14 cellular contexts compared by ENCODE assay signal in genomic region chr22:32864041-32864440, GRCh38.
DNase-seq lines count a peak whose midpoint lies in the region; ATAC-seq and TF ChIP-seq lines count a peak whose summit lies in the region.
"Had no signal": no experiment of that assay in that cellular context is flagged by ENCODE, and none has a peak within 500 bp of the region (broad histone marks: within the 10 kb centered on the region; RNA-seq: fewer than 3 reads in every experiment).

No MANE protein-coding gene starts in this region.

- H3K79me1 ChIP-seq in IMR-90 (ENCODE audit: low read depth in 1 of 2, low read length in 2 of 2) (no peaks in the 10 kb centered on the region; a peak in 1 of 4 replicates), mesenchymal stem cell (replicated peaks; ENCODE audit: low read length, poor library complexity, severe bottlenecking) (no peaks in the 10 kb centered on the region)

- H4K5ac ChIP-seq in IMR-90 (ENCODE audit: low read depth, low read length) = no peak overlapping the region

- H2BK20ac ChIP-seq in IMR-90 (ENCODE audit: low read depth, low read length) = no peak overlapping the region

- no peak overlapping the region for H3K14ac ChIP-seq in IMR-90 (replicated peaks; ENCODE audit: low read depth, low read length)
- H3K14ac ChIP-seq in mesenchymal stem cell (ENCODE audit: low read length in 2 of 2) = no peak overlapping the region

- no peak for TF ChIP-seq RAD21 in IMR-90 (IDR thresholded peaks at IDR 0.05; ENCODE audit: low read length)

- H3K27ac ChIP-seq in IMR-90 (ENCODE audit: insufficient read depth, low read length) = no peak overlapping the region
- no peak overlapping the region for H3K27ac ChIP-seq in mesenchymal stem cell (ENCODE audit: low read length, poor library complexity, severe bottlenecking)
- no peak overlapping the region for H3K27ac ChIP-seq in upper lobe of right lung
- H3K27ac ChIP-seq: BLaER1 treated with 17β-estradiol and CSF1 and Interleukin-3, amounts not matched to agents 10 nM and 100 nM had no signal

- dilution Hi-C loops in IMR-90 (cut with HindIII; ENCODE audit: low sequenced_read_pairs, unreplicated experiment) = no loop called here

- H2AK5ac ChIP-seq in IMR-90 (ENCODE audit: low read depth, low read length) = no peak overlapping the region
- no peak overlapping the region for H2AK5ac ChIP-seq in mesenchymal stem cell (ENCODE audit: low read length, severe bottlenecking)

- H2BK15ac ChIP-seq in IMR-90 (ENCODE audit: low read depth, low read length) (no peak overlapping the region), mesenchymal stem cell (ENCODE audit: low read depth, poor library complexity, severe bottlenecking) (no peak overlapping the region)

- H2BK12ac ChIP-seq in mesenchymal stem cell (ENCODE audit: low read length in 2 of 2) = no peak overlapping the region

- H4K91ac ChIP-seq in IMR-90 (ENCODE audit: insufficient read depth, low read depth, low read length) = no peak overlapping the region
- no peak overlapping the region for H4K91ac ChIP-seq in mesenchymal stem cell (ENCODE audit: low read length)

- in situ Hi-C loops in IMR-90 (cut with MboI; ENCODE audit: low sequenced_read_pairs) = no loop called here

- no peak for TF ChIP-seq POLR2A in IMR-90 (IDR thresholded peaks at IDR 0.05; ENCODE audit: low read depth, low read length)

- no peak overlapping the region for H2AFZ ChIP-seq in IMR-90 (replicated peaks; ENCODE audit: low read length, poor library complexity)
- no peak overlapping the region for H2AFZ ChIP-seq in mesenchymal stem cell (ENCODE audit: low read depth, low read length)

- BruUV-seq in IMR-90 (replicated peaks; lab: Mats Ljungman, UMichigan) = no TSS peak

- no peak overlapping the region for H3K4me3 ChIP-seq in IMR-90 (ENCODE audit: insufficient read depth, low read depth, low read length)
- H3K4me3 ChIP-seq in mesenchymal stem cell (ENCODE audit: insufficient read depth in 1 of 2, low read depth in 1 of 2, low read length in 2 of 2) = no peak overlapping the region
- no peak overlapping the region for H3K4me3 ChIP-seq in upper lobe of right lung
- H3K4me3 ChIP-seq: BLaER1 treated with 17β-estradiol and CSF1 and Interleukin-3, amounts not matched to agents 10 nM and 100 nM; GM12878 had no signal

- no peak overlapping the region for H3K18ac ChIP-seq in IMR-90 (ENCODE audit: low read depth, low read length)
- no peak overlapping the region for H3K18ac ChIP-seq in mesenchymal stem cell (ENCODE audit: low read depth in 1 of 2, low read length in 2 of 2)

- POLR2A ChIA-PET in IMR-90 (lab: Charles Lee; ENCODE audit: unreplicated experiment) = no interaction called here

- no peak overlapping the region for H2BK5ac ChIP-seq in IMR-90 (ENCODE audit: low read depth, low read length, poor library complexity, severe bottlenecking)
- H2BK5ac ChIP-seq in mesenchymal stem cell (ENCODE audit: low read depth, low read length, poor library complexity, severe bottlenecking) = no peak overlapping the region

- H3K27me3 ChIP-seq in IMR-90 (ENCODE audit: control insufficient read depth, insufficient read depth, low read length) (no peaks in the 10 kb centered on the region), mesenchymal stem cell (ENCODE audit: control insufficient read depth in 1 of 2, insufficient read depth in 1 of 2, low read length in 2 of 2) (no peaks in the 10 kb centered on the region), upper lobe of right lung (no peaks in the 10 kb centered on the region)
- H3K27me3 ChIP-seq: BLaER1 treated with 17β-estradiol and CSF1 and Interleukin-3, amounts not matched to agents 10 nM and 100 nM had no signal

- H3K4me1 ChIP-seq in IMR-90 (ENCODE audit: control insufficient read depth, insufficient read depth, low read length) (no peaks in the 10 kb centered on the region), mesenchymal stem cell (ENCODE audit: control insufficient read depth, insufficient read depth, low read depth, low read length) (no peaks in the 10 kb centered on the region), upper lobe of right lung (no peaks in the 10 kb centered on the region)

- H2BK120ac ChIP-seq in IMR-90 (ENCODE audit: low read depth, low read length) (no peak overlapping the region), mesenchymal stem cell (ENCODE audit: low read depth, low read length) (no peak overlapping the region)

- H3K4me2 ChIP-seq in IMR-90 (ENCODE audit: low read depth, low read length) (no peak overlapping the region), mesenchymal stem cell (ENCODE audit: low read length, poor library complexity, severe bottlenecking) (no peak overlapping the region)
- H3K4me2 ChIP-seq: BLaER1 treated with 17β-estradiol and CSF1 and Interleukin-3, amounts not matched to agents 10 nM and 100 nM had no signal

- H3K9ac ChIP-seq in IMR-90 (ENCODE audit: low read depth, low read length) = no peak overlapping the region
- no peak overlapping the region for H3K9ac ChIP-seq in mesenchymal stem cell (ENCODE audit: low read length)
- H3K9ac ChIP-seq: BLaER1 treated with 17β-estradiol and CSF1 and Interleukin-3, amounts not matched to agents 10 nM and 100 nM had no signal

- ATAC-seq in Right ventricle myocardium superior (ENCODE audit: poor library complexity) (peak; percentile 8), left ventricle myocardium superior (no peak), IMR-90 (ENCODE audit: low read depth) (peak; percentile 13; the same call in 1 of the 2 replicates), upper lobe of right lung (peak; percentile 14), sciatic nerve (no peak), HG03571 (IDR thresholded peaks at IDR 0.05; ENCODE audit: unreplicated experiment) (no peak)
- ATAC-seq: GM12878, HCT116 had no signal

- H3K9me3 ChIP-seq in IMR-90 (ENCODE audit: control insufficient read depth, insufficient read depth, low read length) (no peaks in the 10 kb centered on the region), mesenchymal stem cell (ENCODE audit: control insufficient read depth, low read length) (no peaks in the 10 kb centered on the region), upper lobe of right lung (no peaks in the 10 kb centered on the region)
- H3K9me3 ChIP-seq: BLaER1 treated with 17β-estradiol and CSF1 and Interleukin-3, amounts not matched to agents 10 nM and 100 nM had no signal

- TF ChIP-seq CTCF in IMR-90 (conservative IDR thresholded peaks at IDR 0.05; ENCODE audit: low read depth, low read length) (no peak), upper lobe of right lung (IDR thresholded peaks at IDR 0.05) (no peak)

- peaks cover 31% of the 10 kb centered on the region for H3K36me3 ChIP-seq in IMR-90 (ENCODE audit: control insufficient read depth, insufficient read depth, low read length)
- H3K36me3 ChIP-seq in mesenchymal stem cell (ENCODE audit: control insufficient read depth in 1 of 2, insufficient read depth in 2 of 2, low read depth in 1 of 2, low read length in 2 of 2) = peaks cover 0 to 39% of the 10 kb centered on the region in 2 experiments
- H3K36me3 ChIP-seq in upper lobe of right lung = peaks cover 27% of the 10 kb centered on the region
- H3K36me3 ChIP-seq: BLaER1 treated with 17β-estradiol and CSF1 and Interleukin-3, amounts not matched to agents 10 nM and 100 nM had no signal

- H3K9me1 ChIP-seq in IMR-90 (ENCODE audit: insufficient read depth, low read length) = peaks cover 3% of the 10 kb centered on the region

- H3K4ac ChIP-seq in IMR-90 (ENCODE audit: low read depth, low read length) (no peak overlapping the region), mesenchymal stem cell (ENCODE audit: low read depth in 1 of 2, low read length in 2 of 2) (no peak overlapping the region)

- no peak overlapping the region for H3K56ac ChIP-seq in IMR-90 (ENCODE audit: extremely low read depth, insufficient read depth, low read length)

- intact Hi-C loops in Right ventricle myocardium superior (cut with DNase I) = no loop called here
- intact Hi-C loops in left ventricle myocardium superior (cut with micrococcal nuclease) = no loop called here
- intact Hi-C loops in IMR-90 (cut with micrococcal nuclease) = loop anchor here (10.0 kb wide), 1 partner anchor 121 kb away; no protein-coding TSS in a partner anchor
- intact Hi-C loops in upper lobe of right lung (cut with DNase I) = no loop called here
- intact Hi-C loops in sciatic nerve (cut with DNase I) = no loop called here

- H2AK9ac ChIP-seq in IMR-90 (replicated peaks; ENCODE audit: low read depth, low read length, poor library complexity) = no peak overlapping the region

- DNase-seq in Right ventricle myocardium superior (no peak), left ventricle myocardium superior (no peak), IMR-90 (no peak), mesenchymal stem cell (peak; percentile 1), upper lobe of right lung (no peak), sciatic nerve (ENCODE audit: low spot score) (no peak)
- DNase-seq: 8988T; AML-193; CD4-positive, CD25-positive, alpha-beta regulatory T cell; DMS53 had no signal

- H4K20me1 ChIP-seq in IMR-90 (ENCODE audit: insufficient read depth, low read length) = peaks cover 6% of the 10 kb centered on the region; the same call in 1 of the 2 replicates
- H4K20me1 ChIP-seq: BLaER1 treated with 17β-estradiol and CSF1 and Interleukin-3, amounts not matched to agents 10 nM and 100 nM had no signal

- H3K23ac ChIP-seq in IMR-90 (ENCODE audit: low read depth, low read length) = no peak overlapping the region
- no peak overlapping the region for H3K23ac ChIP-seq in mesenchymal stem cell (ENCODE audit: low read length in 2 of 2)

- no peak overlapping the region for H4K8ac ChIP-seq in IMR-90 (ENCODE audit: low read depth in 2 of 2, low read length in 2 of 2)
- no peak overlapping the region for H4K8ac ChIP-seq in mesenchymal stem cell (ENCODE audit: low read length)

- CTCF ChIA-PET in IMR-90 (lab: Yijun Ruan, JAX) = no interaction called here

- WGBS in IMR-90 (ENCODE audit: extremely low coverage in 2 of 2, insufficient read length in 1 of 2), 2 experiments = 91% methylated on average over 3 of the region's 3 CpGs; no CpG with 5 or more reads in 1 of the 2 experiments
- 86% methylated on average over 3 of the region's 3 CpGs for WGBS in mesenchymal stem cell

TF ChIP-seq in IMR-90, 13 proteins besides CTCF, POLR2A, EP300 and RAD21:
- no peak for TF ChIP-seq RFX5 (IDR thresholded peaks at IDR 0.05; ENCODE audit: low read depth, low read length)
- TF ChIP-seq FOS (IDR thresholded peaks at IDR 0.05; ENCODE audit: low read depth, low read length) = no peak
- no peak for TF ChIP-seq CHD1 (IDR thresholded peaks at IDR 0.05; ENCODE audit: low read depth, low read length)
- TF ChIP-seq USF2 (IDR thresholded peaks at IDR 0.05; ENCODE audit: low read depth, low read length) = no peak
- TF ChIP-seq NFE2L2 (IDR thresholded peaks at IDR 0.05; ENCODE audit: low read depth, low read length) = no peak
- TF ChIP-seq MAZ (IDR thresholded peaks at IDR 0.05; ENCODE audit: borderline replicate concordance, low read depth, low read length) = no peak
- TF ChIP-seq BHLHE40 (IDR thresholded peaks at IDR 0.05; ENCODE audit: low read depth, low read length) = no peak

Comparison
In these comparisons a context has a peak if more than half of its experiments do, and no peak if none do; other contexts are left out.
1. ATAC-seq: peak in Right ventricle myocardium superior (single experiment), IMR-90 (single experiment) and upper lobe of right lung (single experiment); none in left ventricle myocardium superior (single experiment), sciatic nerve (single experiment) and HG03571 (single experiment).